23 cellular contexts compared by ENCODE assay signal in genomic region chr5:75519761-75520160, GRCh38.
"Had no signal": no experiment of that assay in that cellular context is flagged by ENCODE, and none has a peak within 500 bp of the region (broad histone marks: within the 10 kb centered on the region; RNA-seq: fewer than 3 reads in every experiment).

No MANE protein-coding gene starts in this region.

- H3K4me3 Mint-ChIP-seq: dendritic cell treated with granulocyte-macrophage colony-stimulating factor and Interleukin-4, amounts not matched to agents 40 ng/mL and 50 ng/mL, for 4 days; memory B cell; natural killer cell; stimulated activated memory B cell treated with anti-CD40 and anti-IgM and Interleukin-4, amounts not matched to agents 10 μg/mL and 1 μg/mL and 100 μg/mL, for 72 hours; type B pancreatic cell had no signal

- H3K36me3 ChIP-seq: colonic mucosa, ovary, sigmoid colon had no signal

- H3K27ac ChIP-seq: colonic mucosa, ovary, psoas muscle, sigmoid colon, skin epidermis, spleen, stomach, testis, tibial artery had no signal

- FAIRE-seq: frontal cortex, keratinocyte had no signal

- H3K9me3 ChIP-seq: colonic mucosa, ovary, testis had no signal

- H3K27me3 Mint-ChIP-seq: dendritic cell treated with granulocyte-macrophage colony-stimulating factor and Interleukin-4, amounts not matched to agents 40 ng/mL and 50 ng/mL, for 4 days; memory B cell; stimulated activated memory B cell treated with anti-CD40 and anti-IgM and Interleukin-4, amounts not matched to agents 10 μg/mL and 1 μg/mL and 100 μg/mL, for 72 hours; type B pancreatic cell had no signal

- H3K4me1 ChIP-seq: colonic mucosa, testis had no signal

- H3K27ac Mint-ChIP-seq: dendritic cell treated with granulocyte-macrophage colony-stimulating factor and Interleukin-4, amounts not matched to agents 40 ng/mL and 50 ng/mL, for 4 days; memory B cell; natural killer cell; stimulated activated memory B cell treated with anti-CD40 and anti-IgM and Interleukin-4, amounts not matched to agents 10 μg/mL and 1 μg/mL and 100 μg/mL, for 72 hours; type B pancreatic cell had no signal

- DNase-seq: colonic mucosa; effector CD8-positive, alpha-beta T cell; natural killer cell; occipital lobe; ovary; posterior cingulate gyrus; psoas muscle; right cardiac atrium; sigmoid colon; spleen; stimulated activated CD4-positive, alpha-beta T cell treated with anti-CD3 and anti-CD28 coated beads, Interleukin-4, amount 100 ng/mL, for 4 hours; stomach; testis; tibial artery had no signal

- ATAC-seq: left lobe of liver; natural killer cell; psoas muscle; right cardiac atrium; stimulated activated memory B cell treated with anti-CD40 and anti-IgM and Interleukin-4, amounts not matched to agents 10 μg/mL and 1 μg/mL and 100 μg/mL, for 72 hours had no signal

- H3K4me3 ChIP-seq: colonic mucosa, lung, ovary, psoas muscle, sigmoid colon, skin epidermis, spleen, stomach, testis, tibial artery had no signal

- H3K27me3 ChIP-seq: colonic mucosa, ovary, sigmoid colon, spleen, stomach, testis, tibial artery had no signal
